23 cellular contexts compared by ENCODE assay signal in genomic region chr2:5834491-5834890, GRCh38.
DNase-seq lines count a peak whose midpoint lies in the region; ATAC-seq and TF ChIP-seq lines count a peak whose summit lies in the region.
"Had no signal": no experiment of that assay in that cellular context is flagged by ENCODE, and none has a peak within 500 bp of the region (broad histone marks: within the 10 kb centered on the region; RNA-seq: fewer than 3 reads in every experiment).

No MANE protein-coding gene starts in this region.

- H3K4me1 ChIP-seq in heart right ventricle (no peaks in the 10 kb centered on the region), upper lobe of left lung (no peaks in the 10 kb centered on the region)
- H3K4me1 ChIP-seq: A549, Caco-2 had no signal

- H3K27me3 Mint-ChIP-seq in WTC11 (ENCODE audit: low read depth), result peaks cover 14% of the 10 kb centered on the region
- H3K27me3 Mint-ChIP-seq: CD4-positive, alpha-beta memory T cell had no signal

- H3K9me3 Mint-ChIP-seq in WTC11, result peaks cover 55% of the 10 kb centered on the region

- H3K36me3 Mint-ChIP-seq in WTC11, result peaks cover 45% of the 10 kb centered on the region
- H3K36me3 Mint-ChIP-seq: CD4-positive, alpha-beta memory T cell had no signal

- no peaks in the 10 kb centered on the region for H3F3A ChIP-seq in neural cell (ENCODE audit: insufficient read depth, low read length, poor library complexity, severe bottlenecking)

- H3K36me3 ChIP-seq in heart right ventricle (no peaks in the 10 kb centered on the region), neural cell (ENCODE audit: insufficient read depth, low read length) (no peaks in the 10 kb centered on the region), upper lobe of left lung (no peaks in the 10 kb centered on the region)

- ATAC-seq in heart right ventricle, result peak; percentile 33 to 84 (median 54)
- no peak for ATAC-seq in Right ventricle myocardium inferior
- ATAC-seq in GM21447 (IDR thresholded peaks at IDR 0.05; ENCODE audit: unreplicated experiment), result no peak
- no peak for ATAC-seq in WTC11
- no peak for ATAC-seq in upper lobe of left lung (ENCODE audit: low FRiP score in 2 of 2)
- ATAC-seq: A549 had no signal

- H3K9me2 ChIP-seq in neural cell (ENCODE audit: insufficient read depth, low read length), result no peaks in the 10 kb centered on the region

- no peaks in the 10 kb centered on the region for H3K9me3 ChIP-seq in heart right ventricle
- H3K9me3 ChIP-seq in neural cell (ENCODE audit: low read length), result no peaks in the 10 kb centered on the region
- no peaks in the 10 kb centered on the region for H3K9me3 ChIP-seq in upper lobe of left lung
- H3K9me3 ChIP-seq: Caco-2 had no signal

- no peaks in the 10 kb centered on the region for H4K20me1 ChIP-seq in neural cell (ENCODE audit: insufficient read depth)

- no peak for TF ChIP-seq POLR2A in upper lobe of left lung (IDR thresholded peaks at IDR 0.05)

- H3K79me2 ChIP-seq in neural cell (replicated peaks; ENCODE audit: insufficient read depth, low read length), result no peaks in the 10 kb centered on the region

- POLR2A ChIA-PET in WTC11 (lab: Charles Lee), result no interaction called here

- no peak overlapping the region for H2AFZ ChIP-seq in neural cell (ENCODE audit: low read depth, low read length)

- CTCF ChIA-PET in WTC11 (lab: Charles Lee), result no interaction called here

- H3K9ac ChIP-seq in neural cell (ENCODE audit: low read length), result no peak overlapping the region
- H3K9ac ChIP-seq: KMS-11 had no signal

- TF ChIP-seq EP300 in neural cell (conservative IDR thresholded peaks at IDR 0.05; ENCODE audit: poor library complexity, severe bottlenecking) (peak; percentile 48), upper lobe of left lung (IDR thresholded peaks at IDR 0.05) (no peak)

- H3K27me3 ChIP-seq in heart right ventricle, result no peaks in the 10 kb centered on the region
- H3K27me3 ChIP-seq in neural cell (ENCODE audit: insufficient read depth, low read depth, low read length), result no peaks in the 10 kb centered on the region
- no peaks in the 10 kb centered on the region for H3K27me3 ChIP-seq in upper lobe of left lung

- no peak overlapping the region for H3K27ac Mint-ChIP-seq in WTC11
- H3K27ac Mint-ChIP-seq: CD4-positive, alpha-beta memory T cell; IgD-negative memory B cell had no signal

- TF ChIP-seq CTCF in heart right ventricle (IDR thresholded peaks at IDR 0.05) (peak in 2 of 9 donors; percentile 6 to 10), neural cell (IDR thresholded peaks at IDR 0.05; ENCODE audit: poor library complexity, severe bottlenecking) (peak; percentile 47), WTC11 (IDR thresholded peaks at IDR 0.05) (no peak), upper lobe of left lung (IDR thresholded peaks at IDR 0.05) (no peak)

- H3K4me3 ChIP-seq in heart right ventricle (no peak overlapping the region), neural cell (ENCODE audit: low read length) (no peak overlapping the region), upper lobe of left lung (no peak overlapping the region)
- H3K4me3 ChIP-seq: A549 had no signal

- H3K4me1 Mint-ChIP-seq in WTC11, result no peaks in the 10 kb centered on the region
- H3K4me1 Mint-ChIP-seq: IgD-negative memory B cell had no signal

- TF ChIP-seq RAD21 in neural cell (conservative IDR thresholded peaks at IDR 0.05), result peak; percentile 21

- 9 to 17% methylated on average over 4 of the region's 4 CpGs for WGBS in heart right ventricle, 2 donors
- WGBS in upper lobe of left lung, 2 donors, result 48 to 66% methylated on average over 4 of the region's 4 CpGs

- H3K4me2 ChIP-seq in neural cell (ENCODE audit: low read length), result no peak overlapping the region
- H3K4me2 ChIP-seq: A549, KMS-11 had no signal

- H3K4me3 Mint-ChIP-seq in WTC11, result no peak overlapping the region
- H3K4me3 Mint-ChIP-seq: CD4-positive, alpha-beta memory T cell; IgD-negative memory B cell had no signal

- DNase-seq in heart right ventricle (peak in 1 of 2 donors; percentile 9), Right ventricle myocardium inferior (ENCODE audit: missing footprints) (no peak), NCI-H146 treated with DMSO at 0.1 percent for 48 hours (lab: John Stamatoyannopoulos, UW; ENCODE audit: unreplicated experiment) (peak; percentile 83), WTC11 (ENCODE audit: low spot score) (no peak), upper lobe of left lung (no peak)
- DNase-seq: C1 segment of cervical spinal cord; Caco-2; CD4-positive, alpha-beta memory T cell; DMS 273 treated with DMSO at 0.1 percent for 48 hours; DND-41; HCEC 1CT; MM.1S; NCI-H1694 treated with DMSO at 0.1 percent for 48 hours; NCI-H2081 treated with DMSO at 0.1 percent for 48 hours; NCI-H524; NCI-H82; RPMI8226; SHP77 treated with DMSO at 0.1 percent for 48 hours had no signal

- intact Hi-C loops in heart right ventricle (cut with DNase I) (no loop called here), Right ventricle myocardium inferior (cut with DNase I) (no loop called here)

- H3K27ac ChIP-seq in heart right ventricle, result no peak overlapping the region
- no peak overlapping the region for H3K27ac ChIP-seq in neural cell (ENCODE audit: low read length)
- no peak overlapping the region for H3K27ac ChIP-seq in upper lobe of left lung
- H3K27ac ChIP-seq: A549, KMS-11 had no signal

TF ChIP-seq in neural cell, 6 proteins besides CTCF, POLR2A, EP300 and RAD21:
- TF ChIP-seq EZH2 (IDR thresholded peaks at IDR 0.05; ENCODE audit: borderline replicate concordance, insufficient read depth, low read length, poor library complexity, severe bottlenecking), result no peak
- TF ChIP-seq MXI1 (conservative IDR thresholded peaks at IDR 0.05; ENCODE audit: poor library complexity, severe bottlenecking), result no peak
- no peak for TF ChIP-seq POLR2AphosphoS5 (IDR thresholded peaks at IDR 0.05)
- TF ChIP-seq, protein P1, sequence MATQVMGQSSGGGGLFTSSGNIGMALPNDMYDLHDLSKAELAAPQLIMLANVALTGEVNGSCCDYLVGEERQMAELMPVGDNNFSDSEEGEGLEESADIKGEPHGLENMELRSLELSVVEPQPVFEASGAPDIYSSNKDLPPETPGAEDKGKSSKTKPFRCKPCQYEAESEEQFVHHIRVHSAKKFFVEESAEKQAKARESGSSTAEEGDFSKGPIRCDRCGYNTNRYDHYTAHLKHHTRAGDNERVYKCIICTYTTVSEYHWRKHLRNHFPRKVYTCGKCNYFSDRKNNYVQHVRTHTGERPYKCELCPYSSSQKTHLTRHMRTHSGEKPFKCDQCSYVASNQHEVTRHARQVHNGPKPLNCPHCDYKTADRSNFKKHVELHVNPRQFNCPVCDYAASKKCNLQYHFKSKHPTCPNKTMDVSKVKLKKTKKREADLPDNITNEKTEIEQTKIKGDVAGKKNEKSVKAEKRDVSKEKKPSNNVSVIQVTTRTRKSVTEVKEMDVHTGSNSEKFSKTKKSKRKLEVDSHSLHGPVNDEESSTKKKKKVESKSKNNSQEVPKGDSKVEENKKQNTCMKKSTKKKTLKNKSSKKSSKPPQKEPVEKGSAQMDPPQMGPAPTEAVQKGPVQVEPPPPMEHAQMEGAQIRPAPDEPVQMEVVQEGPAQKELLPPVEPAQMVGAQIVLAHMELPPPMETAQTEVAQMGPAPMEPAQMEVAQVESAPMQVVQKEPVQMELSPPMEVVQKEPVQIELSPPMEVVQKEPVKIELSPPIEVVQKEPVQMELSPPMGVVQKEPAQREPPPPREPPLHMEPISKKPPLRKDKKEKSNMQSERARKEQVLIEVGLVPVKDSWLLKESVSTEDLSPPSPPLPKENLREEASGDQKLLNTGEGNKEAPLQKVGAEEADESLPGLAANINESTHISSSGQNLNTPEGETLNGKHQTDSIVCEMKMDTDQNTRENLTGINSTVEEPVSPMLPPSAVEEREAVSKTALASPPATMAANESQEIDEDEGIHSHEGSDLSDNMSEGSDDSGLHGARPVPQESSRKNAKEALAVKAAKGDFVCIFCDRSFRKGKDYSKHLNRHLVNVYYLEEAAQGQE (IDR thresholded peaks at IDR 0.05; ENCODE audit: borderline replicate concordance), result no peak
- no peak for TF ChIP-seq SMC3 (conservative IDR thresholded peaks at IDR 0.05; ENCODE audit: poor library complexity)
- TF ChIP-seq TAF1 (IDR thresholded peaks at IDR 0.05; ENCODE audit: low read depth), result no peak
TF ChIP-seq in neural cell: peak in this region for 0.

TF ChIP-seq in WTC11, 78 proteins besides CTCF, POLR2A, EP300 and RAD21:
- TF ChIP-seq NFYB (CRISPR knock-in tag; conservative IDR thresholded peaks at IDR 0.05; ENCODE audit: low read depth) (no peak), ZNF423 (CRISPR knock-in tag; IDR thresholded peaks at IDR 0.05) (no peak), USF2 (CRISPR knock-in tag; IDR thresholded peaks at IDR 0.05) (no peak)

Comparison
In these comparisons a context has a peak if more than half of its experiments do, and no peak if none do; other contexts are left out.
1. ATAC-seq: peak in heart right ventricle (8 of 8); none in Right ventricle myocardium inferior (single experiment), GM21447 (single experiment), WTC11 (single experiment) and upper lobe of left lung (0 of 2).